ENCODE assay signal across 8 cellular contexts in the genomic region with DNA sequence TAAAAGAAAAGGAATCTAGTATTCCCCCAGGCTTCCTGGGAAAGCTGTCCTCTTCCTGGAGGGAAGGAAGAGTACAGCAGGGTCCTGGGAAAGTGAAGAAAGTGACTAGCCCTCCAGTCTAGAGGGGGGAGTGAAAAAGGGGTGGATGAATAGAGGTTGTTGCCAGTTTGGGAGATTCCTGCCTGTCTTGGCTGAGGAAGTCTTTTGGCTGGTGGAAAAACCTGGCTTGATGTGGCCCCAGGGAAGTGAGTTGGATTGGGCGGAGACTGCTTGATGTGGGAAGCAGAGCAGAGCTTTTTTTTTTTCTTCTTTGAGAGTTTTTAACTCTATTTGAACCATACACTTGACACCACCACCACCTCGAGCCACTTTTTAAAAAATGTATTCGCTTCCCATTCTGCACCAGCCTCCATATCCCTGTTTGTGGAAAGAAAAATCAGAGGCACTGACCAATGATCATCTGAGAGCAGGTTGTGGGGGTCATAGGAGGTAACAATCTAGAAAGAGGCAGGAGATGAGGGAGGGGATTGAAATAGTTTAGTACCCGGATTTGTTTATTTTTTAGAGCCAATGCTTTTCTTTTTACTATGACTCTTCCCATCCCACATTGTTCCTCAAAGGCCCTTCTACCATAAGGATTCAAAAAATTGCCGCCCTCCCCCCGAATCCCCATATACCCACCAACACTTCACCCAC. TPM values are rescaled to one million over a fixed set of nuclear protein-coding genes. Genes with fewer than 3 reads are reported as not detected.
DNase-seq lines count a peak whose midpoint lies in the region; ATAC-seq and TF ChIP-seq lines count a peak whose summit lies in the region.

No MANE protein-coding gene starts in this region.

- H3K9ac ChIP-seq in Loucy (ENCODE audit: low read depth, low read length, poor library complexity, severe bottlenecking) (peak overlapping the region; percentile 31), stomach smooth muscle (ENCODE audit: low read length in 2 of 2) (peak overlapping the region; percentile 87 to 96)

- H2AFZ ChIP-seq in Loucy (ENCODE audit: low read length), result peak overlapping the region; percentile 95

- H3K9me3 ChIP-seq in CD4-positive, alpha-beta memory T cell (ENCODE audit: control insufficient read depth in 1 of 2, low read length in 2 of 2), result no peaks in the 10 kb centered on the region
- H3K9me3 ChIP-seq in Loucy (ENCODE audit: insufficient read depth, low read depth, low read length) (no peaks in the 10 kb centered on the region), stomach smooth muscle (ENCODE audit: control insufficient read depth in 2 of 2, low read length in 2 of 2) (no peaks in the 10 kb centered on the region)

- H3K27me3 Mint-ChIP-seq in CD4-positive, alpha-beta memory T cell, result no peaks in the 10 kb centered on the region

- ATAC-seq in HG03175 (IDR thresholded peaks at IDR 0.05; ENCODE audit: unreplicated experiment), result no peak

- H3K4me1 ChIP-seq in CD4-positive, alpha-beta memory T cell (ENCODE audit: insufficient read depth, low read length), result peaks cover 30% of the 10 kb centered on the region
- H3K4me1 ChIP-seq in Loucy (ENCODE audit: insufficient read depth, low read length, poor library complexity, severe bottlenecking) (peaks cover 25% of the 10 kb centered on the region), stomach smooth muscle (ENCODE audit: control insufficient read depth, insufficient read depth, low read length) (peaks cover 27% of the 10 kb centered on the region)

- peaks cover 17% of the 10 kb centered on the region for H3K36me3 ChIP-seq in CD4-positive, alpha-beta memory T cell (ENCODE audit: insufficient read depth, low read length)
- peaks cover 28% of the 10 kb centered on the region; the same call in 1 of the 2 replicates for H3K36me3 ChIP-seq in Loucy (ENCODE audit: insufficient read depth, low read length)
- H3K36me3 ChIP-seq in stomach smooth muscle (ENCODE audit: control insufficient read depth in 2 of 2, insufficient read depth in 2 of 2, low read length in 2 of 2), result peaks cover 9 to 36% of the 10 kb centered on the region in 2 donors

- peak overlapping the region; percentile 92 for H3K4me2 ChIP-seq in Loucy (ENCODE audit: low read depth, low read length, poor library complexity, severe bottlenecking)

- H3K36me3 Mint-ChIP-seq in CD4-positive, alpha-beta memory T cell, result peaks cover 31 to 50% of the 10 kb centered on the region in 2 donors

- no peaks in the 10 kb centered on the region for H3F3A ChIP-seq in Loucy (ENCODE audit: low read depth)

- H3K27ac ChIP-seq in CD4-positive, alpha-beta memory T cell (ENCODE audit: low read depth, low read length), result peak overlapping the region; percentile 24
- peak overlapping the region; percentile 98 for H3K27ac ChIP-seq in stomach smooth muscle (ENCODE audit: low read length)

- H3K4me3 Mint-ChIP-seq in CD4-positive, alpha-beta memory T cell, result peak overlapping the region; percentile 85 to 90 (median 87)

- H3K9me3 Mint-ChIP-seq in CD4-positive, alpha-beta memory T cell, result no peaks in the 10 kb centered on the region

- CTCF ChIA-PET in CD4-positive, alpha-beta memory T cell (lab: Charles Lee; ENCODE audit: partially characterized antibody), result interaction anchor here (1.6 to 3.6 kb wide), 2 partner anchors 16 to 20 kb away, joined by 4 to 17 read pairs; no protein-coding TSS in a partner anchor

- no peaks in the 10 kb centered on the region for H3K9me2 ChIP-seq in Loucy (replicated peaks; ENCODE audit: low read depth, low read length)

- DNase-seq in CD4-positive, alpha-beta memory T cell, result no peak
- DNase-seq in cardiac fibroblast (ENCODE audit: low read depth in 2 of 2), result peak; percentile 35 to 74
- peak; percentile 79 for DNase-seq in left kidney (ENCODE audit: low read depth, low spot score)
- no peak for DNase-seq in NCI-H2029 (lab: John Stamatoyannopoulos, UW)
- DNase-seq in cortex of kidney (lab: John Stamatoyannopoulos, UW), result no peak

- peak overlapping the region; percentile 60 to 66 for H3K4me3 ChIP-seq in CD4-positive, alpha-beta memory T cell (ENCODE audit: low read length in 2 of 2)
- H3K4me3 ChIP-seq in Loucy (ENCODE audit: low read length, poor library complexity, severe bottlenecking), result peak overlapping the region; percentile 81
- H3K4me3 ChIP-seq in cardiac fibroblast (replicated peaks in 1 of 2; ENCODE audit: low read depth in 2 of 2, low read length in 2 of 2), result peak overlapping the region; percentile 59 to 72
- peak overlapping the region; percentile 85 to 89 for H3K4me3 ChIP-seq in stomach smooth muscle (ENCODE audit: low read length in 2 of 2)

- intact Hi-C loops in CD4-positive, alpha-beta memory T cell (cut with micrococcal nuclease), result no loop called here

- H3K27me3 ChIP-seq in CD4-positive, alpha-beta memory T cell (ENCODE audit: insufficient read depth, low read length), result no peaks in the 10 kb centered on the region
- no peaks in the 10 kb centered on the region for H3K27me3 ChIP-seq in Loucy (ENCODE audit: insufficient read depth, low read length, poor library complexity, severe bottlenecking)
- no peaks in the 10 kb centered on the region for H3K27me3 ChIP-seq in stomach smooth muscle (ENCODE audit: control insufficient read depth in 1 of 2, insufficient read depth in 2 of 2, low read length in 2 of 2)

- POLR2A ChIA-PET in CD4-positive, alpha-beta memory T cell (lab: Charles Lee; ENCODE audit: partially characterized antibody), result interaction anchor here (0.6 to 1.7 kb wide), 6 partner anchors 9 to 145 kb away, joined by 3 to 7 read pairs (median 3); partner anchors contain the start of genes DDIT3, GLI1 and PIP4K2C

- H3K4me1 Mint-ChIP-seq in CD4-positive, alpha-beta memory T cell, result peaks cover 17 to 39% (median 28%) of the 10 kb centered on the region in 4 donors

- TF ChIP-seq CTCF in Loucy (conservative IDR thresholded peaks at IDR 0.05; ENCODE audit: low read length) (no peak), cardiac fibroblast (IDR thresholded peaks at IDR 0.05; ENCODE audit: low read depth, low read length) (no peak)

- H3K27ac Mint-ChIP-seq in CD4-positive, alpha-beta memory T cell, result peak overlapping the region; percentile 63 to 94 (median 85)

- H4K20me1 ChIP-seq in Loucy (ENCODE audit: insufficient read depth, low read length, poor library complexity, severe bottlenecking), result no peaks in the 10 kb centered on the region

- no peaks in the 10 kb centered on the region for H3K79me2 ChIP-seq in Loucy (ENCODE audit: insufficient read depth, low read length)

RNA-seq across cellular contexts. Expression of gene DTX3, which starts 0.7 kb away (rescaled TPM):
- 10 to 100 TPM; 33.8 to 37.1 TPM for total RNA-seq in CD4-positive, alpha-beta memory T cell
- 1 to 10 TPM; 4.2 to 6.2 TPM for polyA plus RNA-seq in CD4-positive, alpha-beta memory T cell

RNA-seq across cellular contexts. Expression of gene ARHGEF25, which starts 7.3 kb away (rescaled TPM):
- total RNA-seq in CD4-positive, alpha-beta memory T cell, result under 1 TPM; 0.47 to 0.67 TPM
- polyA plus RNA-seq in CD4-positive, alpha-beta memory T cell, result not detected

RNA-seq across cellular contexts. Expression of gene PIP4K2C, which starts 12.9 kb away (rescaled TPM):
- total RNA-seq in CD4-positive, alpha-beta memory T cell, result 10 to 100 TPM; 32.4 to 36.0 TPM
- 10 to 100 TPM; 30.4 to 45.0 TPM for polyA plus RNA-seq in CD4-positive, alpha-beta memory T cell

RNA-seq across cellular contexts. Expression of gene B4GALNT1, which starts 29.1 kb away (rescaled TPM):
- total RNA-seq in CD4-positive, alpha-beta memory T cell, result not detected
- polyA plus RNA-seq in CD4-positive, alpha-beta memory T cell, result not detected

RNA-seq across cellular contexts. Expression of gene KIF5A, which starts 54.1 kb away (rescaled TPM):
- under 1 TPM; 0.96 to 1.00 TPM for total RNA-seq in CD4-positive, alpha-beta memory T cell
- polyA plus RNA-seq in CD4-positive, alpha-beta memory T cell, result not detected

Comparison
In these comparisons a context has a peak if more than half of its experiments do, and no peak if none do; other contexts are left out.
1. DNase-seq: peak in cardiac fibroblast (2 of 2) and left kidney (single experiment); none in CD4-positive, alpha-beta memory T cell (0 of 5), NCI-H2029 (single experiment) and cortex of kidney (single experiment).
2. Peak in every context shown above with its lines, with median percentiles within 50 percentile points of each other: H3K4me3 ChIP-seq.